In the genomic region with DNA sequence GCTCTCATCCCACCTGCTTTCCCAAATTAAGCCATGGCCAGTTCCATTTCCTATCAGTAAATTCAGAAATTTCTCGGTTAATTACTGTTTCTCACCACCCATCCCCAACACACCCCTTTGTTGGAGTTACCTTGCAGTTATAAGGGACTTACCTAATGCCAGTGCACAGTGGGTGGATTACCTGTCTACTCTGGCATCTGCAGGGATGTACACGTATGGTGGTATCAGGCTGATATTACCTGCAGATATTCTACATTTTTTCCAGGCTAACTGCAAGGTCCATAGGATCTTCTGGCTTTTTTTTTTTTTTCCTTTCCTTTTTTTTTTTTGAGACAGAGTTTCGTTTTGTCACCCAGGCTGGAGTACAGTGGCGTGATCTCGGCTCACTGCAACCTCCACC, we compare ENCODE assay signal across 34 cellular contexts.
"Had no signal": no experiment of that assay in that cellular context is flagged by ENCODE, and none has a peak within 500 bp of the region (broad histone marks: within the 10 kb centered on the region; RNA-seq: fewer than 3 reads in every experiment).

No MANE protein-coding gene starts in this region.

- H3K36me3 ChIP-seq: MG63 had no signal

- H3K4me2 ChIP-seq: KMS-11 had no signal

- H3K9me3 ChIP-seq: MG63 had no signal

- DNase-seq: Karpas-422, Kasumi-1, MG63, MM.1S, MV-4-11, NCI-H1048, NCI-H1092, NCI-H1092 treated with DMSO at 0.1 percent for 48 hours, NCI-H1105, NCI-H1105 treated with DMSO at 0.1 percent for 48 hours, NCI-H1417, NCI-H1417 treated with DMSO at 0.1 percent for 48 hours, NCI-H1436, NCI-H1436 treated with DMSO at 0.1 percent for 48 hours, NCI-H146, NCI-H1694, NCI-H1694 treated with DMSO at 0.1 percent for 48 hours, NCI-H187, NCI-H187 treated with DMSO at 0.1 percent for 48 hours, NCI-H1930, NCI-H2029, NCI-H2029 treated with DMSO at 0.1 percent for 48 hours, NCI-H2081, NCI-H2081 treated with DMSO at 0.1 percent for 48 hours, NCI-H2107, NCI-H2171, NCI-H2171 treated with DMSO at 0.1 percent for 48 hours, NCI-H2227 treated with DMSO at 0.1 percent for 48 hours, NCI-H226, NCI-H345, NCI-H446, NCI-H446 treated with DMSO at 0.1 percent for 48 hours, NCI-H510A had no signal

- H3K4me3 ChIP-seq: MG63 had no signal

- H3K9ac ChIP-seq: KMS-11 had no signal

- H3K27me3 ChIP-seq: MG63 had no signal

- H3K27ac ChIP-seq: KMS-11 had no signal
